1 cellular context compared by ENCODE assay signal in the genomic region with DNA sequence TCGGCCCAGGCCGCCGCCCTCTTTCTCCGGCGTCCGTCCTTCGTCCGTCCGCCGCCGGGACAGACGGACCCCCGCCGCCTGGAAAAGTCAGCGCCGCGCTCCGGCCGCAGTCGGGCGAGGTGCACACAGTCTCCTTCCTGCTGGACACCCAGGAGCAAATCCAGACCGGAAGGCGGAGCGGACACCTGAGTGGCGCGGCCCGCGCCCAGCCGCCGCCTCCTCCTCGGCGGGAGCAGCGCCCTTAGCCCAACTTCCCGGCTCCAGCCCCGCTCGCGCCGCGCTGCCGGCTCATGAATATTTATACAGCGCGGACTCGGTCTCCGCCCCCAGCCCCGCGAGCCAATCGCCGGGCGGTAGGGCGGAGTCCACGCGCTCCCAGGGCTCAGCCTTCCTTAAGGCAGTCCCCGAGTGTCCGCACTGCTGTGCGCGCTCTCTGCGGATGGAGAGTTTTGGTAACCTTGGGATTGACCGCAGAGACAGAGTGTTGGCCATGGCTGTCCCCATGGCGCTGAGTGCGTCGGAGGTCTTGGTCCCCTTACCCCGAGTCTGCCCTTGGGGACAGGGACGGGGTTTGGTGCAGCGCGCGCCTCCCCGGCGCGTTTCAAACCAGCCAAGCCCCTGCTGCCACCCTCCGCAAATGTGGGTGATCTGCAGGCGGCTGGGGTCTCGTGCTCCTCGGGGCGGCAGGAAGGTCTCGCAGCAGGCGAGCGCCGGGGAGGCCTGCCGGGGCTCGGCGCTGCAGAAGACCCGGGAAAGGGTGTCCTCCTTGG.
TF ChIP-seq lines count a peak whose summit lies in the region.

A gene with protein sequence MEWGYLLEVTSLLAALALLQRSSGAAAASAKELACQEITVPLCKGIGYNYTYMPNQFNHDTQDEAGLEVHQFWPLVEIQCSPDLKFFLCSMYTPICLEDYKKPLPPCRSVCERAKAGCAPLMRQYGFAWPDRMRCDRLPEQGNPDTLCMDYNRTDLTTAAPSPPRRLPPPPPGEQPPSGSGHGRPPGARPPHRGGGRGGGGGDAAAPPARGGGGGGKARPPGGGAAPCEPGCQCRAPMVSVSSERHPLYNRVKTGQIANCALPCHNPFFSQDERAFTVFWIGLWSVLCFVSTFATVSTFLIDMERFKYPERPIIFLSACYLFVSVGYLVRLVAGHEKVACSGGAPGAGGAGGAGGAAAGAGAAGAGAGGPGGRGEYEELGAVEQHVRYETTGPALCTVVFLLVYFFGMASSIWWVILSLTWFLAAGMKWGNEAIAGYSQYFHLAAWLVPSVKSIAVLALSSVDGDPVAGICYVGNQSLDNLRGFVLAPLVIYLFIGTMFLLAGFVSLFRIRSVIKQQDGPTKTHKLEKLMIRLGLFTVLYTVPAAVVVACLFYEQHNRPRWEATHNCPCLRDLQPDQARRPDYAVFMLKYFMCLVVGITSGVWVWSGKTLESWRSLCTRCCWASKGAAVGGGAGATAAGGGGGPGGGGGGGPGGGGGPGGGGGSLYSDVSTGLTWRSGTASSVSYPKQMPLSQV (minus strand): TSS at position 274 of the 770 bp plus-strand sequence. CDS start 867 bp downstream, outside the sequence.

TF ChIP-seq in GM23338, 12 proteins besides CTCF, POLR2A, EP300 and RAD21 (continued from another document):
- no peak for TF ChIP-seq ZNF462 (CRISPR knock-in tag; IDR thresholded peaks at IDR 0.05)
- no peak for TF ChIP-seq ZNF331 (CRISPR knock-in tag; IDR thresholded peaks at IDR 0.05; ENCODE audit: low read depth)
- no peak for TF ChIP-seq STAT1 (IDR thresholded peaks at IDR 0.05; ENCODE audit: unreplicated experiment)
- TF ChIP-seq, protein P1, sequence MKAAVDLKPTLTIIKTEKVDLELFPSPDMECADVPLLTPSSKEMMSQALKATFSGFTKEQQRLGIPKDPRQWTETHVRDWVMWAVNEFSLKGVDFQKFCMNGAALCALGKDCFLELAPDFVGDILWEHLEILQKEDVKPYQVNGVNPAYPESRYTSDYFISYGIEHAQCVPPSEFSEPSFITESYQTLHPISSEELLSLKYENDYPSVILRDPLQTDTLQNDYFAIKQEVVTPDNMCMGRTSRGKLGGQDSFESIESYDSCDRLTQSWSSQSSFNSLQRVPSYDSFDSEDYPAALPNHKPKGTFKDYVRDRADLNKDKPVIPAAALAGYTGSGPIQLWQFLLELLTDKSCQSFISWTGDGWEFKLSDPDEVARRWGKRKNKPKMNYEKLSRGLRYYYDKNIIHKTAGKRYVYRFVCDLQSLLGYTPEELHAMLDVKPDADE (IDR thresholded peaks at IDR 0.05) = 0 out of 2 replicates have a peak, but pooled peaks have one; percentile 29
- no peak for TF ChIP-seq NANOG (IDR thresholded peaks at IDR 0.05; ENCODE audit: borderline replicate concordance)
- TF ChIP-seq JUNB (IDR thresholded peaks at IDR 0.05; ENCODE audit: unreplicated experiment) = no peak
- TF ChIP-seq REST (IDR thresholded peaks at IDR 0.05; ENCODE audit: unreplicated experiment) = no peak
